ENCODE assay signal across 1 cellular context in the genomic region with DNA sequence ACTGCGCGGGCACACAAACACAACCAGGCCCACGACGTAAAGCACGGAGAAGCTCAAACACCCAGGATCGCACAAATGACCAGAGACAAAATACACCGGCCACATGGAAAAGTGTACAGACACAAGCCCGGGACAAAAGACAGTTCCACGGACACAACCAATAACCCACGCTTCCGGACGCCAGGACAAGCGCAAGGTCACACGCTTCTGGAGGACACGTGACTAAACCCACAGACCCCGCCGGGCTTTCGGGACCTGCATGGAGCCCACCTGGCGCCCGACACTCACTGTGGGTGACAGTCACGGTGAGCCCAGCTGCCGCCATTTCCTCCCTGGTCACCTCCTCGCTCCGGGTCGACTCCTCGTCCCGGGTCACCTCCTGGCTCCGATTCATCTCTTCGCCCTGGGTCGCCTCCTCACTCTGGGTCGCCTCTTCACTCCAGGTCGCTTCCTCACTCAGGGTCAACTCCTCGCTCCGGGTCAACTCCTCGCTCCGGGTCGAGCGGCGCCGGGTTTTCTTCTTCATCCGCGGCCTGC.
A peak's percentile ranks its signal among the peaks of the same experiment; 100 is the strongest.
TF ChIP-seq lines count a peak whose summit lies in the region.

No MANE protein-coding gene starts in this region.

TF ChIP-seq in GM12878, 131 proteins besides CTCF, POLR2A, EP300 and RAD21 (continued from another document and continues in another):
- TF ChIP-seq, protein P1, sequence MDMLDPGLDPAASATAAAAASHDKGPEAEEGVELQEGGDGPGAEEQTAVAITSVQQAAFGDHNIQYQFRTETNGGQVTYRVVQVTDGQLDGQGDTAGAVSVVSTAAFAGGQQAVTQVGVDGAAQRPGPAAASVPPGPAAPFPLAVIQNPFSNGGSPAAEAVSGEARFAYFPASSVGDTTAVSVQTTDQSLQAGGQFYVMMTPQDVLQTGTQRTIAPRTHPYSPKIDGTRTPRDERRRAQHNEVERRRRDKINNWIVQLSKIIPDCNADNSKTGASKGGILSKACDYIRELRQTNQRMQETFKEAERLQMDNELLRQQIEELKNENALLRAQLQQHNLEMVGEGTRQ (IDR thresholded peaks at IDR 0.05; ENCODE audit: borderline replicate concordance, low read depth, low read length) = peak; percentile 56
- no peak for TF ChIP-seq BRCA1 (IDR thresholded peaks at IDR 0.05; ENCODE audit: low read depth, low read length)
- peak; percentile 23; the same call in 1 of the 2 replicates for TF ChIP-seq MTA2 (IDR thresholded peaks at IDR 0.05; ENCODE audit: low read depth)
- TF ChIP-seq FOXK2 (IDR thresholded peaks at IDR 0.05) = no peak
- TF ChIP-seq HDAC6 (IDR thresholded peaks at IDR 0.05; ENCODE audit: unreplicated experiment) = peak; percentile 53
- no peak for TF ChIP-seq YBX1 (IDR thresholded peaks at IDR 0.05)
- no peak for TF ChIP-seq EED (IDR thresholded peaks at IDR 0.05; ENCODE audit: low read depth)
- TF ChIP-seq, protein P2, sequence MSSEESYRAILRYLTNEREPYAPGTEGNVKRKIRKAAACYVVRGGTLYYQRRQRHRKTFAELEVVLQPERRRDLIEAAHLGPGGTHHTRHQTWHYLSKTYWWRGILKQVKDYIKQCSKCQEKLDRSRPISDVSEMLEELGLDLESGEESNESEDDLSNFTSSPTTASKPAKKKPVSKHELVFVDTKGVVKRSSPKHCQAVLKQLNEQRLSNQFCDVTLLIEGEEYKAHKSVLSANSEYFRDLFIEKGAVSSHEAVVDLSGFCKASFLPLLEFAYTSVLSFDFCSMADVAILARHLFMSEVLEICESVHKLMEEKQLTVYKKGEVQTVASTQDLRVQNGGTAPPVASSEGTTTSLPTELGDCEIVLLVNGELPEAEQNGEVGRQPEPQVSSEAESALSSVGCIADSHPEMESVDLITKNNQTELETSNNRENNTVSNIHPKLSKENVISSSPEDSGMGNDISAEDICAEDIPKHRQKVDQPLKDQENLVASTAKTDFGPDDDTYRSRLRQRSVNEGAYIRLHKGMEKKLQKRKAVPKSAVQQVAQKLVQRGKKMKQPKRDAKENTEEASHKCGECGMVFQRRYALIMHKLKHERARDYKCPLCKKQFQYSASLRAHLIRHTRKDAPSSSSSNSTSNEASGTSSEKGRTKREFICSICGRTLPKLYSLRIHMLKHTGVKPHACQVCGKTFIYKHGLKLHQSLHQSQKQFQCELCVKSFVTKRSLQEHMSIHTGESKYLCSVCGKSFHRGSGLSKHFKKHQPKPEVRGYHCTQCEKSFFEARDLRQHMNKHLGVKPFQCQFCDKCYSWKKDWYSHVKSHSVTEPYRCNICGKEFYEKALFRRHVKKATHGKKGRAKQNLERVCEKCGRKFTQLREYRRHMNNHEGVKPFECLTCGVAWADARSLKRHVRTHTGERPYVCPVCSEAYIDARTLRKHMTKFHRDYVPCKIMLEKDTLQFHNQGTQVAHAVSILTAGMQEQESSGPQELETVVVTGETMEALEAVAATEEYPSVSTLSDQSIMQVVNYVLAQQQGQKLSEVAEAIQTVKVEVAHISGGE (CRISPR knock-in tag; IDR thresholded peaks at IDR 0.05) = no peak
- no peak for TF ChIP-seq ATF7 (IDR thresholded peaks at IDR 0.05; ENCODE audit: low read depth)
- peak; percentile 56 for TF ChIP-seq RUNX3 (IDR thresholded peaks at IDR 0.05; ENCODE audit: low read length)
- TF ChIP-seq FOXM1 (IDR thresholded peaks at IDR 0.05; ENCODE audit: low read depth, low read length) = no peak
- TF ChIP-seq RCOR1 (conservative IDR thresholded peaks at IDR 0.05; ENCODE audit: low read depth, low read length) = no peak
- TF ChIP-seq, protein P3, sequence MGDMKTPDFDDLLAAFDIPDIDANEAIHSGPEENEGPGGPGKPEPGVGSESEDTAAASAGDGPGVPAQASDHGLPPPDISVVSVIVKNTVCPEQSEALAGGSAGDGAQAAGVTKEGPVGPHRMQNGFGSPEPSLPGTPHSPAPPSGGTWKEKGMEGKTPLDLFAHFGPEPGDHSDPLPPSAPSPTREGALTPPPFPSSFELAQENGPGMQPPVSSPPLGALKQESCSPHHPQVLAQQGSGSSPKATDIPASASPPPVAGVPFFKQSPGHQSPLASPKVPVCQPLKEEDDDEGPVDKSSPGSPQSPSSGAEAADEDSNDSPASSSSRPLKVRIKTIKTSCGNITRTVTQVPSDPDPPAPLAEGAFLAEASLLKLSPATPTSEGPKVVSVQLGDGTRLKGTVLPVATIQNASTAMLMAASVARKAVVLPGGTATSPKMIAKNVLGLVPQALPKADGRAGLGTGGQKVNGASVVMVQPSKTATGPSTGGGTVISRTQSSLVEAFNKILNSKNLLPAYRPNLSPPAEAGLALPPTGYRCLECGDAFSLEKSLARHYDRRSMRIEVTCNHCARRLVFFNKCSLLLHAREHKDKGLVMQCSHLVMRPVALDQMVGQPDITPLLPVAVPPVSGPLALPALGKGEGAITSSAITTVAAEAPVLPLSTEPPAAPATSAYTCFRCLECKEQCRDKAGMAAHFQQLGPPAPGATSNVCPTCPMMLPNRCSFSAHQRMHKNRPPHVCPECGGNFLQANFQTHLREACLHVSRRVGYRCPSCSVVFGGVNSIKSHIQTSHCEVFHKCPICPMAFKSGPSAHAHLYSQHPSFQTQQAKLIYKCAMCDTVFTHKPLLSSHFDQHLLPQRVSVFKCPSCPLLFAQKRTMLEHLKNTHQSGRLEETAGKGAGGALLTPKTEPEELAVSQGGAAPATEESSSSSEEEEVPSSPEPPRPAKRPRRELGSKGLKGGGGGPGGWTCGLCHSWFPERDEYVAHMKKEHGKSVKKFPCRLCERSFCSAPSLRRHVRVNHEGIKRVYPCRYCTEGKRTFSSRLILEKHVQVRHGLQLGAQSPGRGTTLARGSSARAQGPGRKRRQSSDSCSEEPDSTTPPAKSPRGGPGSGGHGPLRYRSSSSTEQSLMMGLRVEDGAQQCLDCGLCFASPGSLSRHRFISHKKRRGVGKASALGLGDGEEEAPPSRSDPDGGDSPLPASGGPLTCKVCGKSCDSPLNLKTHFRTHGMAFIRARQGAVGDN (IDR thresholded peaks at IDR 0.05) = no peak
- 0 out of 2 replicates have a peak, but pooled peaks have one; percentile 20 for TF ChIP-seq POLR2AphosphoS5 (IDR thresholded peaks at IDR 0.05; ENCODE audit: low read length)
- TF ChIP-seq RBBP5 (conservative IDR thresholded peaks at IDR 0.05) = no peak
- TF ChIP-seq, protein P4, sequence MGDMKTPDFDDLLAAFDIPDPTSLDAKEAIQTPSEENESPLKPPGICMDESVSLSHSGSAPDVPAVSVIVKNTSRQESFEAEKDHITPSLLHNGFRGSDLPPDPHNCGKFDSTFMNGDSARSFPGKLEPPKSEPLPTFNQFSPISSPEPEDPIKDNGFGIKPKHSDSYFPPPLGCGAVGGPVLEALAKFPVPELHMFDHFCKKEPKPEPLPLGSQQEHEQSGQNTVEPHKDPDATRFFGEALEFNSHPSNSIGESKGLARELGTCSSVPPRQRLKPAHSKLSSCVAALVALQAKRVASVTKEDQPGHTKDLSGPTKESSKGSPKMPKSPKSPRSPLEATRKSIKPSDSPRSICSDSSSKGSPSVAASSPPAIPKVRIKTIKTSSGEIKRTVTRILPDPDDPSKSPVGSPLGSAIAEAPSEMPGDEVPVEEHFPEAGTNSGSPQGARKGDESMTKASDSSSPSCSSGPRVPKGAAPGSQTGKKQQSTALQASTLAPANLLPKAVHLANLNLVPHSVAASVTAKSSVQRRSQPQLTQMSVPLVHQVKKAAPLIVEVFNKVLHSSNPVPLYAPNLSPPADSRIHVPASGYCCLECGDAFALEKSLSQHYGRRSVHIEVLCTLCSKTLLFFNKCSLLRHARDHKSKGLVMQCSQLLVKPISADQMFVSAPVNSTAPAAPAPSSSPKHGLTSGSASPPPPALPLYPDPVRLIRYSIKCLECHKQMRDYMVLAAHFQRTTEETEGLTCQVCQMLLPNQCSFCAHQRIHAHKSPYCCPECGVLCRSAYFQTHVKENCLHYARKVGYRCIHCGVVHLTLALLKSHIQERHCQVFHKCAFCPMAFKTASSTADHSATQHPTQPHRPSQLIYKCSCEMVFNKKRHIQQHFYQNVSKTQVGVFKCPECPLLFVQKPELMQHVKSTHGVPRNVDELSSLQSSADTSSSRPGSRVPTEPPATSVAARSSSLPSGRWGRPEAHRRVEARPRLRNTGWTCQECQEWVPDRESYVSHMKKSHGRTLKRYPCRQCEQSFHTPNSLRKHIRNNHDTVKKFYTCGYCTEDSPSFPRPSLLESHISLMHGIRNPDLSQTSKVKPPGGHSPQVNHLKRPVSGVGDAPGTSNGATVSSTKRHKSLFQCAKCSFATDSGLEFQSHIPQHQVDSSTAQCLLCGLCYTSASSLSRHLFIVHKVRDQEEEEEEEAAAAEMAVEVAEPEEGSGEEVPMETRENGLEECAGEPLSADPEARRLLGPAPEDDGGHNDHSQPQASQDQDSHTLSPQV (IDR thresholded peaks at IDR 0.05) = no peak
- no peak for TF ChIP-seq SP1 (IDR thresholded peaks at IDR 0.05; ENCODE audit: low read depth, low read length)
- peak; percentile 50 to 85; a peak in 3 of 4 replicates for TF ChIP-seq BHLHE40 (IDR thresholded peaks at IDR 0.05; ENCODE audit: borderline replicate concordance in 1 of 2, low read depth in 2 of 2, low read length in 1 of 2)
- no peak for TF ChIP-seq MTA3 (IDR thresholded peaks at IDR 0.05; ENCODE audit: borderline replicate concordance, low read length)
- TF ChIP-seq CBFB (IDR thresholded peaks at IDR 0.05; ENCODE audit: low read depth) = no peak
- no peak for TF ChIP-seq IRF4 (IDR thresholded peaks at IDR 0.05; ENCODE audit: low read depth, low read length)
- TF ChIP-seq, protein P5, sequence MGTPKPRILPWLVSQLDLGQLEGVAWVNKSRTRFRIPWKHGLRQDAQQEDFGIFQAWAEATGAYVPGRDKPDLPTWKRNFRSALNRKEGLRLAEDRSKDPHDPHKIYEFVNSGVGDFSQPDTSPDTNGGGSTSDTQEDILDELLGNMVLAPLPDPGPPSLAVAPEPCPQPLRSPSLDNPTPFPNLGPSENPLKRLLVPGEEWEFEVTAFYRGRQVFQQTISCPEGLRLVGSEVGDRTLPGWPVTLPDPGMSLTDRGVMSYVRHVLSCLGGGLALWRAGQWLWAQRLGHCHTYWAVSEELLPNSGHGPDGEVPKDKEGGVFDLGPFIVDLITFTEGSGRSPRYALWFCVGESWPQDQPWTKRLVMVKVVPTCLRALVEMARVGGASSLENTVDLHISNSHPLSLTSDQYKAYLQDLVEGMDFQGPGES (IDR thresholded peaks at IDR 0.05) = no peak
- TF ChIP-seq, protein P6, sequence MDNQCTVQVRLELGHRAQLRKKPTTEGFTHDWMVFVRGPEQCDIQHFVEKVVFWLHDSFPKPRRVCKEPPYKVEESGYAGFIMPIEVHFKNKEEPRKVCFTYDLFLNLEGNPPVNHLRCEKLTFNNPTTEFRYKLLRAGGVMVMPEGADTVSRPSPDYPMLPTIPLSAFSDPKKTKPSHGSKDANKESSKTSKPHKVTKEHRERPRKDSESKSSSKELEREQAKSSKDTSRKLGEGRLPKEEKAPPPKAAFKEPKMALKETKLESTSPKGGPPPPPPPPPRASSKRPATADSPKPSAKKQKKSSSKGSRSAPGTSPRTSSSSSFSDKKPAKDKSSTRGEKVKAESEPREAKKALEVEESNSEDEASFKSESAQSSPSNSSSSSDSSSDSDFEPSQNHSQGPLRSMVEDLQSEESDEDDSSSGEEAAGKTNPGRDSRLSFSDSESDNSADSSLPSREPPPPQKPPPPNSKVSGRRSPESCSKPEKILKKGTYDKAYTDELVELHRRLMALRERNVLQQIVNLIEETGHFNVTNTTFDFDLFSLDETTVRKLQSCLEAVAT (IDR thresholded peaks at IDR 0.05) = peak; percentile 43; the same call in 1 of the 2 replicates
- TF ChIP-seq, protein P7, sequence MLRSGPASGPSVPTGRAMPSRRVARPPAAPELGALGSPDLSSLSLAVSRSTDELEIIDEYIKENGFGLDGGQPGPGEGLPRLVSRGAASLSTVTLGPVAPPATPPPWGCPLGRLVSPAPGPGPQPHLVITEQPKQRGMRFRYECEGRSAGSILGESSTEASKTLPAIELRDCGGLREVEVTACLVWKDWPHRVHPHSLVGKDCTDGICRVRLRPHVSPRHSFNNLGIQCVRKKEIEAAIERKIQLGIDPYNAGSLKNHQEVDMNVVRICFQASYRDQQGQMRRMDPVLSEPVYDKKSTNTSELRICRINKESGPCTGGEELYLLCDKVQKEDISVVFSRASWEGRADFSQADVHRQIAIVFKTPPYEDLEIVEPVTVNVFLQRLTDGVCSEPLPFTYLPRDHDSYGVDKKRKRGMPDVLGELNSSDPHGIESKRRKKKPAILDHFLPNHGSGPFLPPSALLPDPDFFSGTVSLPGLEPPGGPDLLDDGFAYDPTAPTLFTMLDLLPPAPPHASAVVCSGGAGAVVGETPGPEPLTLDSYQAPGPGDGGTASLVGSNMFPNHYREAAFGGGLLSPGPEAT (IDR thresholded peaks at IDR 0.05; ENCODE audit: low read depth) = no peak
- TF ChIP-seq EZH2 (IDR thresholded peaks at IDR 0.05; ENCODE audit: borderline replicate concordance, control insufficient read depth, low read depth, low read length) = no peak
- no peak for TF ChIP-seq IKZF2 (IDR thresholded peaks at IDR 0.05)
- no peak for TF ChIP-seq ZNF217 (IDR thresholded peaks at IDR 0.05)
- no peak for TF ChIP-seq MEF2B (IDR thresholded peaks at IDR 0.05; ENCODE audit: partially characterized antibody, poor library complexity, severe bottlenecking)
- no peak for TF ChIP-seq BCL11A (IDR thresholded peaks at IDR 0.05; ENCODE audit: low read depth, low read length)
- no peak for TF ChIP-seq GATAD2B (conservative IDR thresholded peaks at IDR 0.05; ENCODE audit: low read depth)
- no peak for TF ChIP-seq HDAC2 (IDR thresholded peaks at IDR 0.05)
- TF ChIP-seq MXI1 (IDR thresholded peaks at IDR 0.05; ENCODE audit: low read depth, low read length) = peak; percentile 85; the same call in 1 of the 2 replicates
- TF ChIP-seq TCF12 (IDR thresholded peaks at IDR 0.05; ENCODE audit: low read depth, low read length) = peak; percentile 27; the same call in 1 of the 2 replicates
- TF ChIP-seq, protein P8, sequence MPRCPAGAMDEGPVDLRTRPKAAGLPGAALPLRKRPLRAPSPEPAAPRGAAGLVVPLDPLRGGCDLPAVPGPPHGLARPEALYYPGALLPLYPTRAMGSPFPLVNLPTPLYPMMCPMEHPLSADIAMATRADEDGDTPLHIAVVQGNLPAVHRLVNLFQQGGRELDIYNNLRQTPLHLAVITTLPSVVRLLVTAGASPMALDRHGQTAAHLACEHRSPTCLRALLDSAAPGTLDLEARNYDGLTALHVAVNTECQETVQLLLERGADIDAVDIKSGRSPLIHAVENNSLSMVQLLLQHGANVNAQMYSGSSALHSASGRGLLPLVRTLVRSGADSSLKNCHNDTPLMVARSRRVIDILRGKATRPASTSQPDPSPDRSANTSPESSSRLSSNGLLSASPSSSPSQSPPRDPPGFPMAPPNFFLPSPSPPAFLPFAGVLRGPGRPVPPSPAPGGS (IDR thresholded peaks at IDR 0.05; ENCODE audit: borderline replicate concordance, insufficient read depth, low read depth, low read length, poor library complexity, severe bottlenecking) = no peak
- no peak for TF ChIP-seq SIX5 (IDR thresholded peaks at IDR 0.05; ENCODE audit: low read depth, low read length, severe bottlenecking)
- TF ChIP-seq RELA (IDR thresholded peaks at IDR 0.05; ENCODE audit: borderline replicate concordance, partially characterized antibody) = peak; percentile 4
- no peak for TF ChIP-seq WRNIP1 (IDR thresholded peaks at IDR 0.05; ENCODE audit: borderline replicate concordance, low read depth, low read length)
- TF ChIP-seq NFXL1 (IDR thresholded peaks at IDR 0.05; ENCODE audit: borderline replicate concordance) = no peak
- no peak for TF ChIP-seq SUZ12 (IDR thresholded peaks at IDR 0.05; ENCODE audit: unreplicated experiment)
- TF ChIP-seq RAD51 (IDR thresholded peaks at IDR 0.05) = peak; percentile 94
- no peak for TF ChIP-seq CBX5 (IDR thresholded peaks at IDR 0.05; ENCODE audit: low read depth)
- TF ChIP-seq CBX3 (IDR thresholded peaks at IDR 0.05; ENCODE audit: borderline replicate concordance, low read depth) = no peak
- no peak for TF ChIP-seq KDM1A (IDR thresholded peaks at IDR 0.05; ENCODE audit: borderline replicate concordance)
- no peak for TF ChIP-seq PAX8 (IDR thresholded peaks at IDR 0.05)
